Comparison of ENCODE assay signal across 13 cellular contexts in genomic region chr15:72994778-72995177, GRCh38. TPM values are rescaled to one million over a fixed set of nuclear protein-coding genes. Genes with fewer than 3 reads are reported as not detected.
DNase-seq lines count a peak whose midpoint lies in the region; ATAC-seq, FAIRE-seq and TF ChIP-seq lines count a peak whose summit lies in the region.
"Had no signal": no experiment of that assay in that cellular context is flagged by ENCODE, and none has a peak within 500 bp of the region (broad histone marks: within the 10 kb centered on the region; RNA-seq: fewer than 3 reads in every experiment).

No MANE protein-coding gene starts in this region.

- no peak for ATAC-seq in GM23338
- no peak for ATAC-seq in GM21367 (IDR thresholded peaks at IDR 0.05; ENCODE audit: unreplicated experiment)
- no peak for ATAC-seq in activated CD8-positive, alpha-beta T cell treated with anti-CD3 and anti-CD28 coated beads, Interleukin-2, amount 10 ng/mL, durations not matched to agents 7 days and 5 days
- ATAC-seq: HepG2 had no signal

- no peaks in the 10 kb centered on the region for H3K36me3 ChIP-seq in GM23338 (ENCODE audit: insufficient read depth)
- H3K36me3 ChIP-seq in esophagus muscularis mucosa: no peaks in the 10 kb centered on the region
- no peaks in the 10 kb centered on the region for H3K36me3 ChIP-seq in smooth muscle cell (ENCODE audit: low read depth)

- peaks cover 5% of the 10 kb centered on the region; the same call in 2 of the 3 replicates for H3K4me1 Mint-ChIP-seq in GM23338
- no peaks in the 10 kb centered on the region for H3K4me1 Mint-ChIP-seq in activated CD8-positive, alpha-beta T cell treated with anti-CD3 and anti-CD28 coated beads, Interleukin-2, amount 10 ng/mL, durations not matched to agents 7 days and 5 days (ENCODE audit: low read depth)

- H3K27me3 ChIP-seq in GM23338 (ENCODE audit: insufficient read depth): no peaks in the 10 kb centered on the region
- no peaks in the 10 kb centered on the region for H3K27me3 ChIP-seq in esophagus muscularis mucosa
- H3K27me3 ChIP-seq in smooth muscle cell (ENCODE audit: low read depth): peaks cover 17% of the 10 kb centered on the region

- H3K36me3 Mint-ChIP-seq in GM23338 (ENCODE audit: low read depth): no peaks in the 10 kb centered on the region
- H3K36me3 Mint-ChIP-seq in activated CD8-positive, alpha-beta T cell treated with anti-CD3 and anti-CD28 coated beads, Interleukin-2, amount 10 ng/mL, durations not matched to agents 7 days and 5 days (ENCODE audit: low read depth): no peaks in the 10 kb centered on the region
- H3K36me3 Mint-ChIP-seq: type B pancreatic cell had no signal

- no peaks in the 10 kb centered on the region for H4K20me1 ChIP-seq in GM23338 (replicated peaks; ENCODE audit: insufficient read depth)
- H4K20me1 ChIP-seq in smooth muscle cell (ENCODE audit: low read depth): no peaks in the 10 kb centered on the region

- H3K9me2 ChIP-seq in GM23338 (ENCODE audit: insufficient read depth): no peaks in the 10 kb centered on the region

- H3K9me3 ChIP-seq in esophagus muscularis mucosa (no peaks in the 10 kb centered on the region), smooth muscle cell (replicated peaks; ENCODE audit: low read depth) (no peaks in the 10 kb centered on the region)
- H3K9me3 ChIP-seq: Caco-2 had no signal

- CTCF ChIA-PET in activated CD8-positive, alpha-beta T cell treated with anti-CD3 and anti-CD28 coated beads, Interleukin-2, amount 10 ng/mL, durations not matched to agents 7 days and 5 days (lab: Charles Lee): no interaction called here

- no peak overlapping the region for H3K9ac ChIP-seq in smooth muscle cell (ENCODE audit: low read depth)

- no peaks in the 10 kb centered on the region for H3F3A ChIP-seq in GM23338 (replicated peaks; ENCODE audit: low read depth)
- H3F3A ChIP-seq in smooth muscle cell (ENCODE audit: low read depth): no peaks in the 10 kb centered on the region

- TF ChIP-seq CTCF in GM23338 (conservative IDR thresholded peaks at IDR 0.05; ENCODE audit: low read depth in 2 of 2) (no peak), esophagus muscularis mucosa (IDR thresholded peaks at IDR 0.05) (no peak), smooth muscle cell (IDR thresholded peaks at IDR 0.05; ENCODE audit: borderline replicate concordance, insufficient read depth, poor library complexity, severe bottlenecking) (no peak)

- POLR2A ChIA-PET in activated CD8-positive, alpha-beta T cell treated with anti-CD3 and anti-CD28 coated beads, Interleukin-2, amount 10 ng/mL, durations not matched to agents 7 days and 5 days (lab: Charles Lee): no interaction called here

- H2AFZ ChIP-seq in GM23338 (peak overlapping the region; percentile 53; the same call in 1 of the 2 replicates), smooth muscle cell (ENCODE audit: low read depth) (no peak overlapping the region)

- H3K27ac Mint-ChIP-seq in GM23338: no peak overlapping the region
- H3K27ac Mint-ChIP-seq in activated CD8-positive, alpha-beta T cell treated with anti-CD3 and anti-CD28 coated beads, Interleukin-2, amount 10 ng/mL, durations not matched to agents 7 days and 5 days: no peak overlapping the region
- H3K27ac Mint-ChIP-seq: type B pancreatic cell had no signal

- FAIRE-seq in RCC 7860 (lab: Jason Lieb, UNC): no peak
- FAIRE-seq: HepG2, TTC549 had no signal

- no peaks in the 10 kb centered on the region for H3K79me2 ChIP-seq in GM23338 (replicated peaks; ENCODE audit: insufficient read depth)
- H3K79me2 ChIP-seq in smooth muscle cell (ENCODE audit: low read depth): no peaks in the 10 kb centered on the region

- no peaks in the 10 kb centered on the region for H3K4me1 ChIP-seq in GM23338 (ENCODE audit: insufficient read depth)
- peaks cover 12 to 42% (median 40%) of the 10 kb centered on the region in 4 donors for H3K4me1 ChIP-seq in esophagus muscularis mucosa
- peaks cover 4% of the 10 kb centered on the region for H3K4me1 ChIP-seq in smooth muscle cell (ENCODE audit: low read depth)
- H3K4me1 ChIP-seq: Caco-2 had no signal

- WGBS in esophagus muscularis mucosa: 51% methylated on average over 8 of the region's 8 CpGs
- WGBS in smooth muscle cell (ENCODE audit: low lambda C conversion rate): 67% methylated on average over 8 of the region's 8 CpGs

- no peak for TF ChIP-seq EP300 in esophagus muscularis mucosa (IDR thresholded peaks at IDR 0.05)

- H3K27me3 Mint-ChIP-seq in GM23338 (ENCODE audit: insufficient read depth, low read depth, poor library complexity): peaks cover 5% of the 10 kb centered on the region
- H3K27me3 Mint-ChIP-seq in activated CD8-positive, alpha-beta T cell treated with anti-CD3 and anti-CD28 coated beads, Interleukin-2, amount 10 ng/mL, durations not matched to agents 7 days and 5 days (ENCODE audit: low read depth): peaks cover 21% of the 10 kb centered on the region
- H3K27me3 Mint-ChIP-seq: type B pancreatic cell had no signal

- H3K27ac ChIP-seq in GM23338 (ENCODE audit: low read depth) (no peak overlapping the region), esophagus muscularis mucosa (replicated peaks in 1 of 4) (peak overlapping the region in 3 of 4 donors; percentile 5 to 55 (median 50)), smooth muscle cell (ENCODE audit: low read depth) (no peak overlapping the region)

- DNase-seq in GM23338 (ENCODE audit: low spot score) (no peak), NCI-H446 (lab: John Stamatoyannopoulos, UW) (peak; percentile 63 to 65), esophagus muscularis mucosa (ENCODE audit: extremely low spot score) (no peak), posterior cingulate gyrus (peak in 7 of 10 donors; percentile 21 to 86 (median 40)), smooth muscle cell (lab: John Stamatoyannopoulos, UW; ENCODE audit: unreplicated experiment) (no peak), RCC 7860 (ENCODE audit: low spot score) (no peak)
- no peak for DNase-seq in activated CD8-positive, alpha-beta T cell treated with anti-CD3 and anti-CD28 coated beads, Interleukin-2, amount 10 ng/mL, durations not matched to agents 7 days and 5 days
- DNase-seq: activated gamma-delta T cell treated with Interleukin-2 at 50 U/mL for 16 hours, Caco-2 had no signal

- H3K4me2 ChIP-seq in GM23338 (no peak overlapping the region), smooth muscle cell (no peak overlapping the region)

- no peak for TF ChIP-seq POLR2A in esophagus muscularis mucosa (IDR thresholded peaks at IDR 0.05; ENCODE audit: low read depth)

- H3K9me3 Mint-ChIP-seq in GM23338: no peaks in the 10 kb centered on the region
- no peaks in the 10 kb centered on the region for H3K9me3 Mint-ChIP-seq in activated CD8-positive, alpha-beta T cell treated with anti-CD3 and anti-CD28 coated beads, Interleukin-2, amount 10 ng/mL, durations not matched to agents 7 days and 5 days (ENCODE audit: insufficient read depth)
- H3K9me3 Mint-ChIP-seq: type B pancreatic cell had no signal

- intact Hi-C loops in esophagus muscularis mucosa (cut with DNase I) (loop anchor here (5.0 kb wide), 1 partner anchor 58 kb away; the partner anchor contains the start of gene NEO1), posterior cingulate gyrus (cut with DNase I) (no loop called here)

- H3K4me3 Mint-ChIP-seq in GM23338: no peak overlapping the region
- no peak overlapping the region for H3K4me3 Mint-ChIP-seq in activated CD8-positive, alpha-beta T cell treated with anti-CD3 and anti-CD28 coated beads, Interleukin-2, amount 10 ng/mL, durations not matched to agents 7 days and 5 days
- H3K4me3 Mint-ChIP-seq: type B pancreatic cell had no signal

- H3K4me3 ChIP-seq in GM23338 (no peak overlapping the region), esophagus muscularis mucosa (no peak overlapping the region), smooth muscle cell (no peak overlapping the region)

TF ChIP-seq in GM23338, 12 proteins besides CTCF, POLR2A, EP300 and RAD21 (continues in another document):
- no peak for TF ChIP-seq EZH2phosphoT487 (IDR thresholded peaks at IDR 0.05; ENCODE audit: unreplicated experiment)
- TF ChIP-seq REST (IDR thresholded peaks at IDR 0.05; ENCODE audit: unreplicated experiment): no peak

RNA-seq across cellular contexts. Expression of gene NEO1, which starts 57.5 kb away (rescaled TPM):
- 40.6 and 45.8 TPM in 2 replicates for total RNA-seq in GM23338 (2014; rRNA removed; shearing (Covaris generic))
- polyA plus RNA-seq in GM23338 (2016; fragmentation: Nextera tagmentation; extraction: Ambion mirVana) (7.9 and 8.4 TPM in 2 replicates), smooth muscle cell (4.9 and 7.1 TPM in 2 replicates)
- total RNA-seq in esophagus muscularis mucosa (10 to 100 TPM; 38.2 to 61.2 (median 53.5) TPM), smooth muscle cell (20.9 and 21.8 TPM in 2 replicates)
- 1 to 10 TPM in 1 of 2 experiments, under 1 TPM in 1; 0.78 to 1.7 TPM for total RNA-seq in activated CD8-positive, alpha-beta T cell treated with anti-CD3 and anti-CD28 coated beads, Interleukin-2, amount 10 ng/mL, durations not matched to agents 7 days and 5 days

Comparison
In these comparisons a context has a peak if more than half of its experiments do, and no peak if none do; other contexts are left out.
1. DNase-seq: peak in NCI-H446 (2 of 2) and posterior cingulate gyrus (7 of 10); none in GM23338 (single experiment), esophagus muscularis mucosa (single experiment), smooth muscle cell (single experiment), RCC 7860 (single experiment) and activated CD8-positive, alpha-beta T cell treated with anti-CD3 and anti-CD28 coated beads, Interleukin-2, amount 10 ng/mL, durations not matched to agents 7 days and 5 days (single experiment).
2. H3K27ac ChIP-seq: peak in esophagus muscularis mucosa (3 of 4); none in GM23338 (single experiment) and smooth muscle cell (single experiment).